ENCODE assay signal across 9 cellular contexts in the genomic region with DNA sequence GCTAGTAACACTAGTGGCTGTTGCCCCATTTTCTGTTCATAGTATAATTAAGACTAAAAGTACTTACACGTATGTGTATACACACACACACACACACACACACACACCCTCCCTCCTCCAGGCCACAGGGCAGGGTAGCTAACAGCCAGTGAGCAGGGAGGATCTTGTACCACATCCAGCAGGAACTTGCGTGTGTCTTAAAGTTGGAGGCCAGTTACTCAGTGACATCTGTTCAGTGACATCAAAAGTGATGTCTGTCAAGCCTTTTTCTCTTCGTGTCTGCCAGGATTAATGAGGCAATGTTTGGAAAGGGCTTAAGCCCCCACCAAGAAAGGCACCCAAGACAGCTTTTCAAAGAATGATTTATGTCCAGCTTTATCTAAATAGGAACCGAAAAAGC.
DNase-seq lines count a peak whose midpoint lies in the region; ATAC-seq and TF ChIP-seq lines count a peak whose summit lies in the region.
"Had no signal": no experiment of that assay in that cellular context is flagged by ENCODE, and none has a peak within 500 bp of the region (broad histone marks: within the 10 kb centered on the region; RNA-seq: fewer than 3 reads in every experiment).

No MANE protein-coding gene starts in this region.

- no peak for TF ChIP-seq CTCF in SK-N-SH (IDR thresholded peaks at IDR 0.05)
- TF ChIP-seq CTCF in upper lobe of left lung (IDR thresholded peaks at IDR 0.05), result no peak

- POLR2A ChIA-PET in SK-N-SH (lab: Yijun Ruan, JAX), result no interaction called here

- TF ChIP-seq RAD21 in SK-N-SH (IDR thresholded peaks at IDR 0.05; ENCODE audit: low read length), result no peak

- H3K4me1 ChIP-seq in SK-N-SH (ENCODE audit: control insufficient read depth in 1 of 2, insufficient read depth in 2 of 2, low read depth in 1 of 2, low read length in 1 of 2), result no peaks in the 10 kb centered on the region; a peak in 1 of 4 replicates
- H3K4me1 ChIP-seq in upper lobe of left lung, result peaks cover 13 to 18% (median 15%) of the 10 kb centered on the region in 4 donors

- CTCF ChIA-PET in SK-N-SH (lab: Yijun Ruan, JAX), result no interaction called here

- H3K9me3 ChIP-seq in SK-N-SH (no peaks in the 10 kb centered on the region), upper lobe of left lung (no peaks in the 10 kb centered on the region)

- no peak; the same call in 2 of the 3 replicates for ATAC-seq in SK-N-SH treated with all-trans-retinoic acid at 6 μM for 48 hours
- peak; percentile 44 to 63 for ATAC-seq in upper lobe of left lung (ENCODE audit: low FRiP score in 2 of 2)
- no peak for ATAC-seq in GM21423 (IDR thresholded peaks at IDR 0.05; ENCODE audit: unreplicated experiment)
- ATAC-seq in HG02884 (IDR thresholded peaks at IDR 0.05; ENCODE audit: unreplicated experiment), result no peak
- ATAC-seq: Panc1 had no signal

- H3K79me2 ChIP-seq in SK-N-SH (ENCODE audit: insufficient read depth), result no peaks in the 10 kb centered on the region

- H3K9me2 ChIP-seq in SK-N-SH, result no peaks in the 10 kb centered on the region

- H3F3A ChIP-seq in SK-N-SH (replicated peaks; ENCODE audit: insufficient read depth), result no peaks in the 10 kb centered on the region

- DNase-seq in SK-N-SH, result no peak
- DNase-seq in amniotic epithelial cell (ENCODE audit: low read depth), result peak; percentile 27
- peak; percentile 73 for DNase-seq in left kidney (ENCODE audit: low read depth, low spot score)
- peak in 1 of 2 donors; percentile 68 for DNase-seq in upper lobe of left lung
- no peak for DNase-seq in activated effector memory CD4-positive, alpha-beta T cell treated with anti-CD3 and anti-CD28 coated beads, Interleukin-2, amount 50 U/mL, for 16 hours

- no peaks in the 10 kb centered on the region for H3K36me3 ChIP-seq in SK-N-SH (replicated peaks in 1 of 2; ENCODE audit: control insufficient read depth in 1 of 2, insufficient read depth in 2 of 2, low read length in 1 of 2)
- no peaks in the 10 kb centered on the region for H3K36me3 ChIP-seq in upper lobe of left lung

- TF ChIP-seq EP300 in SK-N-SH (IDR thresholded peaks at IDR 0.05; ENCODE audit: borderline replicate concordance in 1 of 2, low read depth in 1 of 2, low read length in 1 of 2) (no peak), upper lobe of left lung (IDR thresholded peaks at IDR 0.05) (peak in 1 of 4 donors; percentile 75)

- H3K27ac ChIP-seq in SK-N-SH (ENCODE audit: low read depth in 2 of 2, low read length in 1 of 2), result no peak overlapping the region
- H3K27ac ChIP-seq in upper lobe of left lung, result peak overlapping the region; percentile 91 to 97 (median 94)

- peak in 3 of 4 donors; percentile 18 to 54 (median 23) for TF ChIP-seq POLR2A in upper lobe of left lung (IDR thresholded peaks at IDR 0.05)

- H2AFZ ChIP-seq in SK-N-SH (ENCODE audit: low read depth), result no peak overlapping the region

- peak overlapping the region; percentile 77; the same call in 1 of the 2 replicates for H3K4me2 ChIP-seq in SK-N-SH

- WGBS in SK-N-SH (ENCODE audit: low lambda C conversion rate), result 14% methylated on average over 4 of the region's 4 CpGs
- WGBS in upper lobe of left lung, 2 donors, result 26 to 30% methylated on average over 3 to 4 of the region's 4 CpGs

- H3K9ac ChIP-seq in SK-N-SH, result no peak overlapping the region

- H4K20me1 ChIP-seq in SK-N-SH (ENCODE audit: insufficient read depth), result no peaks in the 10 kb centered on the region

- H3K4me3 ChIP-seq in SK-N-SH (ENCODE audit: low read depth in 2 of 2, low read length in 1 of 2) (no peak overlapping the region), upper lobe of left lung (peak overlapping the region in 2 of 4 donors; percentile 31 to 40)

- H3K27me3 ChIP-seq in SK-N-SH (ENCODE audit: insufficient read depth), result peaks cover 43% of the 10 kb centered on the region; the same call in 1 of the 2 replicates
- H3K27me3 ChIP-seq in upper lobe of left lung, result no peaks in the 10 kb centered on the region

TF ChIP-seq in SK-N-SH, 30 proteins besides CTCF, POLR2A, EP300 and RAD21:
- TF ChIP-seq IRF3 (IDR thresholded peaks at IDR 0.05; ENCODE audit: low read depth, low read length) (no peak), CHD2 (IDR thresholded peaks at IDR 0.05; ENCODE audit: low read length, partially characterized antibody) (no peak), MEF2A (IDR thresholded peaks at IDR 0.05; ENCODE audit: borderline replicate concordance, low read depth) (no peak)

TF ChIP-seq in SK-N-SH treated with all-trans-retinoic acid at 6 μM for 48 hours, 23 proteins besides CTCF, POLR2A, EP300 and RAD21:
- TF ChIP-seq, protein P1, sequence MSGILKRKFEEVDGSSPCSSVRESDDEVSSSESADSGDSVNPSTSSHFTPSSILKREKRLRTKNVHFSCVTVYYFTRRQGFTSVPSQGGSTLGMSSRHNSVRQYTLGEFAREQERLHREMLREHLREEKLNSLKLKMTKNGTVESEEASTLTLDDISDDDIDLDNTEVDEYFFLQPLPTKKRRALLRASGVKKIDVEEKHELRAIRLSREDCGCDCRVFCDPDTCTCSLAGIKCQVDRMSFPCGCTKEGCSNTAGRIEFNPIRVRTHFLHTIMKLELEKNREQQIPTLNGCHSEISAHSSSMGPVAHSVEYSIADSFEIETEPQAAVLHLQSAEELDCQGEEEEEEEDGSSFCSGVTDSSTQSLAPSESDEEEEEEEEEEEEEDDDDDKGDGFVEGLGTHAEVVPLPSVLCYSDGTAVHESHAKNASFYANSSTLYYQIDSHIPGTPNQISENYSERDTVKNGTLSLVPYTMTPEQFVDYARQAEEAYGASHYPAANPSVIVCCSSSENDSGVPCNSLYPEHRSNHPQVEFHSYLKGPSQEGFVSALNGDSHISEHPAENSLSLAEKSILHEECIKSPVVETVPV (CRISPR knock-in tag; IDR thresholded peaks at IDR 0.05), result no peak
- TF ChIP-seq ARNTL (CRISPR knock-in tag; IDR thresholded peaks at IDR 0.05; ENCODE audit: borderline replicate concordance, low read depth), result no peak
- no peak for TF ChIP-seq OSR1 (CRISPR knock-in tag; IDR thresholded peaks at IDR 0.05)
- TF ChIP-seq BACH2 (CRISPR knock-in tag; IDR thresholded peaks at IDR 0.05; ENCODE audit: borderline replicate concordance), result no peak
- TF ChIP-seq ZNF8 (CRISPR knock-in tag; IDR thresholded peaks at IDR 0.05), result no peak
- no peak for TF ChIP-seq POU6F1 (CRISPR knock-in tag; IDR thresholded peaks at IDR 0.05; ENCODE audit: borderline replicate concordance, low read depth)
- no peak for TF ChIP-seq PPARA (CRISPR knock-in tag; IDR thresholded peaks at IDR 0.05; ENCODE audit: borderline replicate concordance)
- no peak for TF ChIP-seq CREB5 (CRISPR knock-in tag; IDR thresholded peaks at IDR 0.05; ENCODE audit: low read depth)
- TF ChIP-seq GLIS3 (CRISPR knock-in tag; IDR thresholded peaks at IDR 0.05), result no peak

Comparison
In these comparisons a context has a peak if more than half of its experiments do, and no peak if none do; other contexts are left out.
1. DNase-seq: peak in amniotic epithelial cell (single experiment) and left kidney (single experiment); none in SK-N-SH (single experiment) and activated effector memory CD4-positive, alpha-beta T cell treated with anti-CD3 and anti-CD28 coated beads, Interleukin-2, amount 50 U/mL, for 16 hours (single experiment).
2. H3K27ac ChIP-seq: peak in upper lobe of left lung (4 of 4); none in SK-N-SH (0 of 2).
3. ATAC-seq: peak in upper lobe of left lung (2 of 2); none in SK-N-SH treated with all-trans-retinoic acid at 6 μM for 48 hours (single experiment), GM21423 (single experiment) and HG02884 (single experiment).